In genomic region chr14:33454707-33455106, GRCh38 we compare ENCODE assay signal across 29 cellular contexts.
"Had no signal": no experiment of that assay in that cellular context is flagged by ENCODE, and none has a peak within 500 bp of the region (broad histone marks: within the 10 kb centered on the region; RNA-seq: fewer than 3 reads in every experiment).

No MANE protein-coding gene starts in this region.

- H3K36me3 Mint-ChIP-seq: activated naive CD4-positive, alpha-beta T cell treated with anti-CD3 and anti-CD28 coated beads, Interleukin-2, amount 50 U/mL, for 24 hours; mesothelial cell of epicardium; naive B cell; stimulated activated memory B cell treated with anti-CD40 and anti-IgM and Interleukin-4, amounts not matched to agents 10 μg/mL and 1 μg/mL and 100 μg/mL, for 72 hours had no signal

- H3K4me3 Mint-ChIP-seq: activated naive CD4-positive, alpha-beta T cell treated with anti-CD3 and anti-CD28 coated beads, Interleukin-2, amount 50 U/mL, for 24 hours; activated T-cell treated with anti-CD3 and anti-CD28 coated beads, Interleukin-2, amount 50 U/mL, for 72 hours; endodermal cell; mesothelial cell of epicardium; naive B cell; nephron progenitor cell; stimulated activated memory B cell treated with anti-CD40 and anti-IgM and Interleukin-4, amounts not matched to agents 10 μg/mL and 1 μg/mL and 100 μg/mL, for 72 hours had no signal

- H3K4me1 ChIP-seq: breast epithelium, prostate gland, upper lobe of right lung had no signal

- H3K9me3 ChIP-seq: breast epithelium, ovary, prostate gland, suprapubic skin, tibial artery, upper lobe of right lung had no signal

- H3K27ac ChIP-seq: breast epithelium, ovary, prostate gland, suprapubic skin, tibial artery, upper lobe of right lung had no signal

- H3K4me2 ChIP-seq: smooth muscle cell had no signal

- H3K4me3 ChIP-seq: breast epithelium, ovary, prostate gland, smooth muscle cell, suprapubic skin, tibial artery, upper lobe of right lung had no signal

- H3K27me3 ChIP-seq: breast epithelium, ovary, suprapubic skin, tibial artery, upper lobe of right lung had no signal

- H3K27ac Mint-ChIP-seq: activated naive CD4-positive, alpha-beta T cell treated with anti-CD3 and anti-CD28 coated beads, Interleukin-2, amount 50 U/mL, for 24 hours; activated T-cell treated with anti-CD3 and anti-CD28 coated beads, Interleukin-2, amount 50 U/mL, for 72 hours; endodermal cell; mesothelial cell of epicardium; nephron progenitor cell; stimulated activated memory B cell treated with anti-CD40 and anti-IgM and Interleukin-4, amounts not matched to agents 10 μg/mL and 1 μg/mL and 100 μg/mL, for 72 hours had no signal

- ATAC-seq: esophagus mucosa; left cardiac atrium; left ventricle myocardium superior; stimulated activated memory B cell treated with anti-CD40 and anti-IgM and Interleukin-4, amounts not matched to agents 10 μg/mL and 1 μg/mL and 100 μg/mL, for 72 hours; upper lobe of right lung had no signal

- H3K9me3 Mint-ChIP-seq: activated naive CD4-positive, alpha-beta T cell treated with anti-CD3 and anti-CD28 coated beads, Interleukin-2, amount 50 U/mL, for 24 hours; activated T-cell treated with anti-CD3 and anti-CD28 coated beads, Interleukin-2, amount 50 U/mL, for 72 hours; endodermal cell; mesothelial cell of epicardium; naive B cell; nephron progenitor cell; stimulated activated memory B cell treated with anti-CD40 and anti-IgM and Interleukin-4, amounts not matched to agents 10 μg/mL and 1 μg/mL and 100 μg/mL, for 72 hours had no signal

- DNase-seq: activated CD4-positive, alpha-beta T cell treated with anti-CD3 and anti-CD28 coated beads for 4 hours; activated CD4-positive, alpha-beta T cell treated with anti-CD3 and anti-CD28 coated beads, Interleukin-2, amount 50 U/mL, for 4 hours; activated effector memory CD4-positive, alpha-beta T cell treated with anti-CD3 and anti-CD28 coated beads, Interleukin-2, amount 50 U/mL, for 16 hours; activated T-cell treated with anti-CD3 and anti-CD28 coated beads for 4 hours; activated T-cell treated with anti-CD3 and anti-CD28 coated beads, Interleukin-2, amount 50 U/mL, for 72 hours; central memory CD4-positive, alpha-beta T cell; endodermal cell; foreskin fibroblast; head of caudate nucleus; hippocampal formation; left cardiac atrium; left ventricle myocardium superior; naive B cell; nephron progenitor cell; ovary; retina; stimulated activated CD4-positive, alpha-beta T cell treated with anti-CD3 and anti-CD28 coated beads, Interleukin-1b, Interleukin-23, amount 100 ng/mL, for 48 hours; stimulated activated CD4-positive, alpha-beta T cell treated with anti-CD3 and anti-CD28 coated beads, Interleukin-4, amount 100 ng/mL, for 4 hours; stimulated activated CD8-positive, alpha-beta memory T cell treated with anti-CD3 and anti-CD28 coated beads, Interleukin-4, amount 100 ng/mL, for 48 hours; tibial artery; upper lobe of right lung had no signal

- H3K4me1 Mint-ChIP-seq: stimulated activated memory B cell treated with anti-CD40 and anti-IgM and Interleukin-4, amounts not matched to agents 10 μg/mL and 1 μg/mL and 100 μg/mL, for 72 hours had no signal

- H3K27me3 Mint-ChIP-seq: activated naive CD4-positive, alpha-beta T cell treated with anti-CD3 and anti-CD28 coated beads, Interleukin-2, amount 50 U/mL, for 24 hours; naive B cell; stimulated activated memory B cell treated with anti-CD40 and anti-IgM and Interleukin-4, amounts not matched to agents 10 μg/mL and 1 μg/mL and 100 μg/mL, for 72 hours had no signal

- H3K36me3 ChIP-seq: breast epithelium, ovary, prostate gland, suprapubic skin, tibial artery, upper lobe of right lung had no signal
